Comparison of ENCODE assay signal across 5 cellular contexts in the genomic region with DNA sequence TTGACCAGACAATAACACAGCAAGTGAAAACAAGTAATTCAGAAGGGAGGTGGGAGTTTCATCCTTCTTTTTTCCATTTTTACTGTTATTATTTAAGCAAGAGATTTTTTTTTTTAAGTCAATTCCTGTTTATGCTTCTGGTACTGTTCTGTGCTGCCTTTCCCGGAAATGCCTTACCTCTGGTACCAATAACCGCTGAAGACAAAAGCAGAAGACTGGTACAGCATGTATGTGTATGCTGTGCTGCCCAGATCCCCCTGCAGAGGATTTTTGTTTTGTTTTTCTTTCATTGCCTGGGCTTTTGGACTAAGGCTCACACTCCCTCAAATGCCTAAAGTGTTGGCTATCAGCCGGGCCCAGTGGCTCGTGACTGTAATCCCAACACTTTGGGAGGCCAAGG.
"Had no signal": no experiment of that assay in that cellular context is flagged by ENCODE, and none has a peak within 500 bp of the region (broad histone marks: within the 10 kb centered on the region; RNA-seq: fewer than 3 reads in every experiment).

No MANE protein-coding gene starts in this region.

- H3K4me1 Mint-ChIP-seq: GM23338, H9 had no signal

- ATAC-seq: GM23338, K562 had no signal

- H3K4me3 Mint-ChIP-seq: GM23338, H9 had no signal

- H3K4me3 ChIP-seq: GM23338, K562 had no signal

- H3K27ac Mint-ChIP-seq: GM23338 had no signal

- DNase-seq: H9, HCEC 1CT, IMR-90 had no signal

- H3K9me3 Mint-ChIP-seq: H9 had no signal
